In genomic region chr16:20865420-20866126, GRCh38 we compare ENCODE assay signal across 8 cellular contexts. TPM values are rescaled to one million over a fixed set of nuclear protein-coding genes. Genes with fewer than 3 reads are reported as not detected.
DNase-seq lines count a peak whose midpoint lies in the region; ATAC-seq and TF ChIP-seq lines count a peak whose summit lies in the region.

No MANE protein-coding gene starts in this region.

- peak overlapping the region; percentile 66 for H3K27ac Mint-ChIP-seq in activated CD4-positive, alpha-beta memory T cell treated with anti-CD3 and anti-CD28 coated beads for 36 hours

- H3K27me3 ChIP-seq in HCT116 (ENCODE audit: insufficient read depth, low read length) = no peaks in the 10 kb centered on the region

- H3K9me3 ChIP-seq in HCT116 (ENCODE audit: control insufficient read depth in 1 of 2, insufficient read depth in 1 of 2, low read depth in 1 of 2, low read length in 2 of 2) (no peaks in the 10 kb centered on the region), mesodermal cell (ENCODE audit: control insufficient read depth, low read length) (no peaks in the 10 kb centered on the region)

- peaks cover 55 to 61% of the 10 kb centered on the region in 2 experiments for H3K4me1 ChIP-seq in HCT116 (ENCODE audit: control insufficient read depth in 1 of 2, insufficient read depth in 2 of 2, low read length in 2 of 2)
- peaks cover 59% of the 10 kb centered on the region for H3K4me1 ChIP-seq in mesodermal cell (ENCODE audit: control insufficient read depth, insufficient read depth, low read length, poor library complexity, severe bottlenecking)

- BruUV-seq in HCT116 (replicated peaks; lab: Mats Ljungman, UMichigan) = TSS peak; percentile 75

- TF ChIP-seq CTCF in HCT116 (IDR thresholded peaks at IDR 0.05 in 2 of 3, conservative IDR thresholded peaks at IDR 0.05 in 1 of 3; ENCODE audit: borderline replicate concordance in 1 of 3, insufficient read depth in 1 of 3, low read depth in 2 of 3, low read length in 2 of 3) = no peak

- RAD21 ChIA-PET in HCT116 (lab: Charles Lee; ENCODE audit: low non-redundant PET in 1 of 2, low total read pairs in 2 of 2, uncharacterized antibody in 2 of 2, unreplicated experiment in 2 of 2) = no interaction called here

- 90 to 96% methylated on average over 2 to 4 of the region's 6 CpGs for WGBS in mesodermal cell (ENCODE audit: insufficient coverage in 2 of 2), 2 experiments

- no peaks in the 10 kb centered on the region for H3K27me3 Mint-ChIP-seq in activated CD4-positive, alpha-beta memory T cell treated with anti-CD3 and anti-CD28 coated beads for 36 hours

- H3K36me3 ChIP-seq in HCT116 (ENCODE audit: control insufficient read depth in 1 of 2, insufficient read depth in 2 of 2, low read length in 2 of 2) (peaks cover 0 to 3% of the 10 kb centered on the region in 2 experiments; a peak in 2 of 4 replicates), mesodermal cell (ENCODE audit: control insufficient read depth, insufficient read depth, low read length) (peaks cover 25% of the 10 kb centered on the region)

- peak overlapping the region; percentile 66 for H3K9ac ChIP-seq in HCT116 (ENCODE audit: low read length)

- H3K79me2 ChIP-seq in HCT116 (ENCODE audit: insufficient read depth, low read length) = peaks cover 76% of the 10 kb centered on the region

- no peaks in the 10 kb centered on the region for H4K20me1 ChIP-seq in HCT116 (ENCODE audit: insufficient read depth)

- POLR2A ChIA-PET in HCT116 (lab: Charles Lee) = interaction anchor here (1.2 to 1.5 kb wide), 3 partner anchors 9 to 38 kb away, joined by 4 to 6 read pairs (median 4); no protein-coding TSS in a partner anchor
- POLR2A ChIA-PET in activated CD4-positive, alpha-beta memory T cell treated with anti-CD3 and anti-CD28 coated beads for 36 hours (lab: Charles Lee) = interaction anchor here (1.5 kb wide), 1 partner anchor 46 kb away, joined by 4 read pairs; no protein-coding TSS in a partner anchor

- peaks cover 26% of the 10 kb centered on the region for H3K4me1 Mint-ChIP-seq in activated CD4-positive, alpha-beta memory T cell treated with anti-CD3 and anti-CD28 coated beads for 36 hours (ENCODE audit: low read depth)

- H3K4me3 ChIP-seq in HCT116 (replicated peaks in 1 of 2; ENCODE audit: low read depth in 1 of 2, low read length in 2 of 2) (peak overlapping the region; percentile 22 to 41), mesodermal cell (ENCODE audit: extremely low read depth, insufficient read depth, low read length, poor library complexity, severe bottlenecking) (no peak overlapping the region)

- H3K4me2 ChIP-seq in HCT116 (ENCODE audit: low read length) = peak overlapping the region; percentile 72

- CTCF ChIA-PET in HCT116 (lab: Charles Lee) = interaction anchor here (0.8 to 1.8 kb wide), 5 partner anchors 9 to 435 kb away, joined by 3 to 6 read pairs (median 4); no protein-coding TSS in a partner anchor
- CTCF ChIA-PET in activated CD4-positive, alpha-beta memory T cell treated with anti-CD3 and anti-CD28 coated beads for 36 hours (lab: Charles Lee) = interaction anchor here (1.1 to 1.3 kb wide), 3 partner anchors 9 to 17 kb away, joined by 3 to 5 read pairs (median 4); no protein-coding TSS in a partner anchor

- ATAC-seq in HCT116 = peak; percentile 68

- no peak overlapping the region for H3K4me3 Mint-ChIP-seq in activated CD4-positive, alpha-beta memory T cell treated with anti-CD3 and anti-CD28 coated beads for 36 hours

- intact Hi-C loops in HCT116 (cut with micrococcal nuclease) = loop anchor here (5.0 kb wide), 1 partner anchor 37 kb away; the partner anchor contains the start of genes DCUN1D3 and LYRM1
- intact Hi-C loops in activated CD4-positive, alpha-beta memory T cell treated with anti-CD3 and anti-CD28 coated beads for 36 hours (cut with micrococcal nuclease) = loop anchor here (1.0 kb wide), 2 partner anchors 9 to 26 kb away; no protein-coding TSS in a partner anchor

- peaks cover 6% of the 10 kb centered on the region for H3K36me3 Mint-ChIP-seq in activated CD4-positive, alpha-beta memory T cell treated with anti-CD3 and anti-CD28 coated beads for 36 hours

- no peak for TF ChIP-seq POLR2A in HCT116 (IDR thresholded peaks at IDR 0.05; ENCODE audit: borderline replicate concordance, extremely low read depth, insufficient read depth, insufficient read length)

- TF ChIP-seq RAD21 in HCT116 (IDR thresholded peaks at IDR 0.05; ENCODE audit: low read depth) = no peak

- DNase-seq in GM04503 (ENCODE audit: low read depth) = peak; percentile 30
- DNase-seq in HCT116 (ENCODE audit: low read depth, low spot score) = peak; percentile 51
- no peak for DNase-seq in activated CD4-positive, alpha-beta memory T cell treated with anti-CD3 and anti-CD28 coated beads for 36 hours
- no peak for DNase-seq in DMS114 treated with DMSO at 0.1 percent for 48 hours (lab: John Stamatoyannopoulos, UW; ENCODE audit: unreplicated experiment)
- no peak for DNase-seq in stimulated activated CD4-positive, alpha-beta T cell treated with anti-CD3 and anti-CD28 coated beads, Interleukin-12 subunit alpha, Interleukin-12 subunit beta, amount 100 ng/mL, for 4 hours
- no peak for DNase-seq in stimulated activated naive CD4-positive, alpha-beta T cell (lab: John Stamatoyannopoulos, UW)
- DNase-seq in GF-D8 (lab: John Stamatoyannopoulos, UW) = no peak

- peak overlapping the region; percentile 16 for H2AFZ ChIP-seq in HCT116 (ENCODE audit: low read depth, low read length, poor library complexity, severe bottlenecking)

- H3K27ac ChIP-seq in HCT116 (ENCODE audit: low read depth, low read length) = peak overlapping the region; percentile 96
- H3K27ac ChIP-seq in mesodermal cell (ENCODE audit: low read depth, low read length, severe bottlenecking) = peak overlapping the region; percentile 98

- no peaks in the 10 kb centered on the region for H3K9me2 ChIP-seq in HCT116 (ENCODE audit: insufficient read depth)

- no peaks in the 10 kb centered on the region for H3K9me3 Mint-ChIP-seq in activated CD4-positive, alpha-beta memory T cell treated with anti-CD3 and anti-CD28 coated beads for 36 hours

TF ChIP-seq in HCT116, 20 proteins besides CTCF, POLR2A, EP300 and RAD21:
- TF ChIP-seq CEBPB (IDR thresholded peaks at IDR 0.05; ENCODE audit: low read depth) = 0 out of 2 replicates have a peak, but pooled peaks have one; percentile 12
- TF ChIP-seq JUND (IDR thresholded peaks at IDR 0.05) = peak; percentile 23; the same call in 1 of the 2 replicates
- no peak for TF ChIP-seq ZNF274 (IDR thresholded peaks at IDR 0.05; ENCODE audit: low read depth, low read length)
- no peak for TF ChIP-seq ZFX (IDR thresholded peaks at IDR 0.05)
- no peak for TF ChIP-seq POLR2AphosphoS5 (IDR thresholded peaks at IDR 0.05; ENCODE audit: low read depth, low read length)
- no peak for TF ChIP-seq EZH2 (IDR thresholded peaks at IDR 0.05)
- no peak for TF ChIP-seq REST (IDR thresholded peaks at IDR 0.05; ENCODE audit: low read depth)

RNA-seq across cellular contexts. Expression of gene DCUN1D3, which starts 34.6 kb away (rescaled TPM):
- 16.4 TPM for total RNA-seq in HCT116 (2021; ENCODE audit: unreplicated experiment)
- 7.4 and 7.7 TPM in 2 replicates for polyA plus RNA-seq in HCT116 (2012)
- 1 to 10 TPM; 5.9 TPM for total RNA-seq in activated CD4-positive, alpha-beta memory T cell treated with anti-CD3 and anti-CD28 coated beads for 36 hours
- polyA plus RNA-seq in mesodermal cell (2013, experiment 1 of 2) = 9.2 TPM
- polyA plus RNA-seq in mesodermal cell (2013, experiment 2 of 2) = 7.5 TPM

RNA-seq across cellular contexts. Expression of gene LYRM1, which starts 35.0 kb away (rescaled TPM):
- 26.7 TPM for total RNA-seq in HCT116 (2021; ENCODE audit: unreplicated experiment)
- polyA plus RNA-seq in HCT116 (2012) = 41.5 and 44.9 TPM in 2 replicates
- total RNA-seq in activated CD4-positive, alpha-beta memory T cell treated with anti-CD3 and anti-CD28 coated beads for 36 hours = 10 to 100 TPM; 26.5 to 28.0 TPM
- 31.1 TPM for polyA plus RNA-seq in mesodermal cell (2013, experiment 1 of 2)
- polyA plus RNA-seq in mesodermal cell (2013, experiment 2 of 2) = 31.6 TPM

RNA-seq across cellular contexts. Expression of gene REXO5, which starts 59.2 kb away (rescaled TPM):
- total RNA-seq in HCT116 (2021; ENCODE audit: unreplicated experiment) = 10.5 TPM
- polyA plus RNA-seq in HCT116 (2012) = 4.7 and 9.0 TPM in 2 replicates
- 10 to 100 TPM; 24.3 to 25.7 TPM for total RNA-seq in activated CD4-positive, alpha-beta memory T cell treated with anti-CD3 and anti-CD28 coated beads for 36 hours
- polyA plus RNA-seq in mesodermal cell (2013, experiment 1 of 2) = 5.3 TPM
- 7.4 TPM for polyA plus RNA-seq in mesodermal cell (2013, experiment 2 of 2)

RNA-seq across cellular contexts. Expression of gene ERI2, which starts 59.3 kb away (rescaled TPM):
- total RNA-seq in HCT116 (2021; ENCODE audit: unreplicated experiment) = 42.1 TPM
- 13.7 and 15.8 TPM in 2 replicates for polyA plus RNA-seq in HCT116 (2012)
- 10 to 100 TPM; 19.8 to 25.0 TPM for total RNA-seq in activated CD4-positive, alpha-beta memory T cell treated with anti-CD3 and anti-CD28 coated beads for 36 hours
- polyA plus RNA-seq in mesodermal cell (2013, experiment 1 of 2) = 15.9 TPM
- polyA plus RNA-seq in mesodermal cell (2013, experiment 2 of 2) = 18.6 TPM

Comparison
In these comparisons a context has a peak if more than half of its experiments do, and no peak if none do; other contexts are left out.
1. DNase-seq: peak in GM04503 (single experiment) and HCT116 (single experiment); none in activated CD4-positive, alpha-beta memory T cell treated with anti-CD3 and anti-CD28 coated beads for 36 hours (single experiment), DMS114 treated with DMSO at 0.1 percent for 48 hours (single experiment), stimulated activated CD4-positive, alpha-beta T cell treated with anti-CD3 and anti-CD28 coated beads, Interleukin-12 subunit alpha, Interleukin-12 subunit beta, amount 100 ng/mL, for 4 hours (single experiment), stimulated activated naive CD4-positive, alpha-beta T cell (0 of 6) and GF-D8 (single experiment).